ENCODE assay signal across 27 cellular contexts in the genomic region with DNA sequence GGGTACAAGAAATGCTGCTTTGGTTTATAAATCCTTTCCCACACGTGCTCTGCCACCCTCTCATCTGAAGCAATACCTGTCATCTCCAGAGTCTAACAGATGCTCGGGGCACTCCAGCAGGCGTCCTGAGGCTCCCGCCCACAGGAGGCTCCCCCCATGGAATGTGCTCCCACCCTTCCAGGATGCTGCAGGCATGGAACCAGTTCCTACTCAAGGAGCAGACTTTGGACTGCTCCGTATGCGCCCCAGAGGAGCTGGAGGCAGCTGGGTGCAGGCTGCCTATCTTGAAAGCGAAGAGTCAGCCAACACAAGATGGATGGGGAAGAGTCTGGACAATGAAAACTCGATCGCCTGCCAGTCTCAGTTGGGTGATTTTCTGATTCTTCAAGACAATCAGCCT.
"Had no signal": no experiment of that assay in that cellular context is flagged by ENCODE, and none has a peak within 500 bp of the region (broad histone marks: within the 10 kb centered on the region; RNA-seq: fewer than 3 reads in every experiment).

No MANE protein-coding gene starts in this region.

- H3K4me3 Mint-ChIP-seq: endodermal cell; naive thymus-derived CD4-positive, alpha-beta T cell; stimulated activated naive CD8-positive, alpha-beta T cell treated with anti-CD3 and anti-CD28 coated beads, Interleukin-15, Interleukin-2, amounts not matched to agents 100 ng/mL and 50 ng/mL, for 24 hours had no signal

- H3K4me2 ChIP-seq: smooth muscle cell had no signal

- H3K4me1 ChIP-seq: left lung, right lobe of liver had no signal

- DNase-seq: cerebellar nuclear complex; effector CD4-positive, alpha-beta T cell; endodermal cell; foreskin fibroblast; gastrocnemius medialis; head of caudate nucleus; left cardiac atrium; left lung; mammary epithelial cell; mesendoderm; midbrain; naive thymus-derived CD4-positive, alpha-beta T cell; occipital lobe; ovary; retina; right lobe of liver; stimulated activated CD4-positive, alpha-beta T cell treated with anti-CD3 and anti-CD28 coated beads, Interleukin-2, amount 100 ng/mL, for 24 hours; stimulated activated CD4-positive, alpha-beta T cell treated with anti-CD3 and anti-CD28 coated beads, Interleukin-4, amount 100 ng/mL, for 24 hours; upper lobe of left lung had no signal

- H3K9me3 Mint-ChIP-seq: endodermal cell; naive thymus-derived CD4-positive, alpha-beta T cell; stimulated activated effector memory CD8-positive, alpha-beta T cell treated with anti-CD3 and anti-CD28 coated beads, Interleukin-12 subunit alpha, Interleukin-12 subunit beta, amount 100 ng/mL, for 72 hours; stimulated activated naive CD8-positive, alpha-beta T cell treated with anti-CD3 and anti-CD28 coated beads, Interleukin-15, Interleukin-2, amounts not matched to agents 100 ng/mL and 50 ng/mL, for 24 hours had no signal

- H3K27ac ChIP-seq: dorsolateral prefrontal cortex, epithelial cell of prostate, gastrocnemius medialis, left lung, ovary, right lobe of liver, thoracic aorta, tibial nerve, upper lobe of left lung had no signal

- H3K4me3 ChIP-seq: dorsolateral prefrontal cortex, gastrocnemius medialis, left lung, ovary, right lobe of liver, smooth muscle cell, thoracic aorta, tibial nerve, upper lobe of left lung had no signal

- H3K27me3 Mint-ChIP-seq: naive thymus-derived CD4-positive, alpha-beta T cell; stimulated activated naive CD8-positive, alpha-beta T cell treated with anti-CD3 and anti-CD28 coated beads, Interleukin-15, Interleukin-2, amounts not matched to agents 100 ng/mL and 50 ng/mL, for 24 hours had no signal

- ATAC-seq: esophagus mucosa; gastrocnemius medialis; left cardiac atrium; left lung; naive thymus-derived CD4-positive, alpha-beta T cell; right lobe of liver had no signal

- H3K27me3 ChIP-seq: dorsolateral prefrontal cortex, gastrocnemius medialis, left lung, ovary, right lobe of liver, tibial nerve, upper lobe of left lung had no signal

- H3K9me3 ChIP-seq: gastrocnemius medialis, left lung, ovary, right lobe of liver, thoracic aorta, tibial nerve, upper lobe of left lung had no signal

- H3K27ac Mint-ChIP-seq: endodermal cell; stimulated activated naive CD8-positive, alpha-beta T cell treated with anti-CD3 and anti-CD28 coated beads, Interleukin-15, Interleukin-2, amounts not matched to agents 100 ng/mL and 50 ng/mL, for 24 hours had no signal

- H3K36me3 ChIP-seq: ovary had no signal
